ENCODE assay signal across 1 cellular context in genomic region chr2:239283288-239283945, GRCh38.
TF ChIP-seq lines count a peak whose summit lies in the region.

No MANE protein-coding gene starts in this region.

TF ChIP-seq in IMR-90, 13 proteins besides CTCF, POLR2A, EP300 and RAD21:
- TF ChIP-seq BHLHE40 (IDR thresholded peaks at IDR 0.05; ENCODE audit: low read depth, low read length) (no peak), ELK1 (IDR thresholded peaks at IDR 0.05; ENCODE audit: borderline replicate concordance, low read depth, low read length) (no peak)
